11 cellular contexts compared by ENCODE assay signal in genomic region chr4:39713691-39714090, GRCh38.
A peak's percentile ranks its signal among the peaks of the same experiment; 100 is the strongest.
DNase-seq lines count a peak whose midpoint lies in the region; ATAC-seq and TF ChIP-seq lines count a peak whose summit lies in the region.
"Had no signal": no experiment of that assay in that cellular context is flagged by ENCODE, and none has a peak within 500 bp of the region (broad histone marks: within the 10 kb centered on the region; RNA-seq: fewer than 3 reads in every experiment).

No MANE protein-coding gene starts in this region.

- H3K36me3 ChIP-seq in SU-DHL-6 (ENCODE audit: low read length): no peaks in the 10 kb centered on the region

- H3K9me3 ChIP-seq in SU-DHL-6 (ENCODE audit: insufficient read depth, low read length): no peaks in the 10 kb centered on the region

- H3K4me3 ChIP-seq in SU-DHL-6 (ENCODE audit: insufficient read depth, low read length, poor library complexity, severe bottlenecking): no peak overlapping the region

- H3K4me1 Mint-ChIP-seq in memory B cell: peaks cover 16% of the 10 kb centered on the region

- H3K4me2 ChIP-seq in SU-DHL-6 (ENCODE audit: low read depth, low read length, poor library complexity, severe bottlenecking): peak overlapping the region; percentile 29

- peak overlapping the region; percentile 29 for H3K4me3 Mint-ChIP-seq in memory B cell
- H3K4me3 Mint-ChIP-seq: dendritic cell treated with granulocyte-macrophage colony-stimulating factor and Interleukin-4, amounts not matched to agents 40 ng/mL and 50 ng/mL, for 4 days had no signal

- peak; percentile 48 for DNase-seq in CD1c-positive myeloid dendritic cell (ENCODE audit: extremely low spot score)
- no peak for DNase-seq in memory B cell (ENCODE audit: low spot score in 2 of 2)
- no peak for DNase-seq in SHP77 (lab: John Stamatoyannopoulos, UW)
- DNase-seq: NCI-H1417 treated with DMSO at 0.1 percent for 48 hours, posterior cingulate gyrus had no signal

- no peak overlapping the region for H3K27ac ChIP-seq in SU-DHL-6 (ENCODE audit: low read depth, low read length)

- no peak overlapping the region for H3K9ac ChIP-seq in SU-DHL-6 (ENCODE audit: low read length)

- H3K9me3 Mint-ChIP-seq in memory B cell: no peaks in the 10 kb centered on the region
- H3K9me3 Mint-ChIP-seq: dendritic cell treated with granulocyte-macrophage colony-stimulating factor and Interleukin-4, amounts not matched to agents 40 ng/mL and 50 ng/mL, for 4 days had no signal

- H3F3A ChIP-seq in SU-DHL-6 (ENCODE audit: insufficient read depth): peaks cover 17% of the 10 kb centered on the region

- no peaks in the 10 kb centered on the region for H3K27me3 Mint-ChIP-seq in memory B cell
- H3K27me3 Mint-ChIP-seq: dendritic cell treated with granulocyte-macrophage colony-stimulating factor and Interleukin-4, amounts not matched to agents 40 ng/mL and 50 ng/mL, for 4 days had no signal

- H2AFZ ChIP-seq in SU-DHL-6 (ENCODE audit: low read depth, low read length, severe bottlenecking): no peak overlapping the region

- TF ChIP-seq CTCF in SU-DHL-6 (IDR thresholded peaks at IDR 0.05; ENCODE audit: insufficient read depth, low read length, poor library complexity, severe bottlenecking): no peak

- H3K27ac Mint-ChIP-seq in memory B cell: no peak overlapping the region
- H3K27ac Mint-ChIP-seq: dendritic cell treated with granulocyte-macrophage colony-stimulating factor and Interleukin-4, amounts not matched to agents 40 ng/mL and 50 ng/mL, for 4 days had no signal

- peaks cover 7% of the 10 kb centered on the region for H3K36me3 Mint-ChIP-seq in memory B cell

- no peaks in the 10 kb centered on the region for H3K27me3 ChIP-seq in SU-DHL-6 (ENCODE audit: low read length)

- peaks cover 92% of the 10 kb centered on the region for H3K79me2 ChIP-seq in SU-DHL-6 (ENCODE audit: insufficient read depth, low read length)

- ATAC-seq in GM21723 (IDR thresholded peaks at IDR 0.05; ENCODE audit: unreplicated experiment) (peak; percentile 45), memory B cell (ENCODE audit: low read depth) (no peak), HG02981 (IDR thresholded peaks at IDR 0.05; ENCODE audit: unreplicated experiment) (no peak), HG02870 (IDR thresholded peaks at IDR 0.05; ENCODE audit: unreplicated experiment) (no peak), HG03159 (IDR thresholded peaks at IDR 0.05; ENCODE audit: unreplicated experiment) (no peak)

- no peaks in the 10 kb centered on the region for H3K9me2 ChIP-seq in SU-DHL-6 (replicated peaks; ENCODE audit: insufficient read depth, low read length)

- H4K20me1 ChIP-seq in SU-DHL-6 (ENCODE audit: low read depth, low read length): peaks cover 7% of the 10 kb centered on the region; the same call in 1 of the 2 replicates
